In the genomic region with DNA sequence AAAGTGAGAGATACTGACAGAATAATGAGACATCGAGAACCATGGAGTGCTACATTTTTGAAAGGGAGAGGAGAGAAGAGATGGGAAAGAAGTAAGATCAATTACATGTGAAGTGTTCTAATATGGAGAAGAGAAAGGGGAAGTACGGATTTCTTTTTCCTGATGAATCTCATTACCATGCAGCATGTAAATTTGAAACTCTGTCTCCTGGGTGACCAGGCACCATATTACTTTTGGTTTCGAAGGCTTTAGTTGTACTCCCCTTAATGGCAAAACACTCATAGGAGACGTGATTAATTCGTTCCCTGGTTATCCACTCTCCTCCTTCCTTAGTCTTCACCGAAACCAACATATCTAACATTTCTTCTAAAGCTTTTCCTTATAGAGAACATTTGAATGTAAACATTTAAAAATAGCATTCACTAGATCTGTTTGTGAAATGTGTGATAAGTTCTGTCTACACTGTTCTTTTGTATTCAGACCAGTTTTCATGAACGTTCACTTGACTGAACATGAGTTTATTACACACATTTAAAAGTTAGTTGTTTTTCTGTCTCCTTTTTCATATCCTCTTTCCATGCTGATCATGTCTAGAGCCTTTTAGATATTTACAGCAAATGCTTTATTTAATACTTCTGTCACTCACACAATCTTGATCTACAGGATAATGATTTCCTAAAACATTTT, we compare ENCODE assay signal across 12 cellular contexts.
DNase-seq lines count a peak whose midpoint lies in the region; ATAC-seq and TF ChIP-seq lines count a peak whose summit lies in the region.
"Had no signal": no experiment of that assay in that cellular context is flagged by ENCODE, and none has a peak within 500 bp of the region (broad histone marks: within the 10 kb centered on the region; RNA-seq: fewer than 3 reads in every experiment).

No MANE protein-coding gene starts in this region.

- H3K9me3 ChIP-seq in thyroid gland: no peaks in the 10 kb centered on the region
- H3K9me3 ChIP-seq: right lobe of liver had no signal

- TF ChIP-seq CTCF in thyroid gland (IDR thresholded peaks at IDR 0.05): no peak

- H3K4me3 ChIP-seq in thyroid gland (replicated peaks in 1 of 3): no peak overlapping the region
- H3K4me3 ChIP-seq: right lobe of liver had no signal

- ATAC-seq in GM19023 (IDR thresholded peaks at IDR 0.05; ENCODE audit: unreplicated experiment) (peak; percentile 95), GM21737 (IDR thresholded peaks at IDR 0.05; ENCODE audit: unreplicated experiment) (peak; percentile 97), HG03354 (IDR thresholded peaks at IDR 0.05; ENCODE audit: poor library complexity, severe bottlenecking, unreplicated experiment) (peak; percentile 98)
- ATAC-seq: right lobe of liver had no signal

- TF ChIP-seq POLR2A in thyroid gland (IDR thresholded peaks at IDR 0.05): no peak

- DNase-seq in germinal center (ENCODE audit: low spot score) (peak; percentile 34), NCI-H1436 (lab: John Stamatoyannopoulos, UW) (no peak), thyroid gland (no peak)
- DNase-seq in stimulated activated CD8-positive, alpha-beta memory T cell treated with anti-CD3 and anti-CD28 coated beads, Interleukin-4, amount 100 ng/mL, for 48 hours: no peak
- no peak for DNase-seq in central memory CD4-positive, alpha-beta T cell
- DNase-seq: hypothalamus, NCI-H69, right lobe of liver, T-helper 1 cell had no signal

- intact Hi-C loops in thyroid gland (cut with DNase I): no loop called here

- WGBS in thyroid gland, 2 donors: 91 to 93% methylated on average over 7 of the region's 7 CpGs

- no peaks in the 10 kb centered on the region for H3K36me3 ChIP-seq in thyroid gland
- H3K36me3 ChIP-seq: right lobe of liver had no signal

- no peak overlapping the region for H3K27ac ChIP-seq in thyroid gland
- H3K27ac ChIP-seq: right lobe of liver had no signal

- no peaks in the 10 kb centered on the region for H3K4me1 ChIP-seq in thyroid gland
- H3K4me1 ChIP-seq: right lobe of liver had no signal

- H3K27me3 ChIP-seq in thyroid gland: no peaks in the 10 kb centered on the region
- H3K27me3 ChIP-seq: right lobe of liver had no signal
